2 cellular contexts compared by ENCODE assay signal in the genomic region with DNA sequence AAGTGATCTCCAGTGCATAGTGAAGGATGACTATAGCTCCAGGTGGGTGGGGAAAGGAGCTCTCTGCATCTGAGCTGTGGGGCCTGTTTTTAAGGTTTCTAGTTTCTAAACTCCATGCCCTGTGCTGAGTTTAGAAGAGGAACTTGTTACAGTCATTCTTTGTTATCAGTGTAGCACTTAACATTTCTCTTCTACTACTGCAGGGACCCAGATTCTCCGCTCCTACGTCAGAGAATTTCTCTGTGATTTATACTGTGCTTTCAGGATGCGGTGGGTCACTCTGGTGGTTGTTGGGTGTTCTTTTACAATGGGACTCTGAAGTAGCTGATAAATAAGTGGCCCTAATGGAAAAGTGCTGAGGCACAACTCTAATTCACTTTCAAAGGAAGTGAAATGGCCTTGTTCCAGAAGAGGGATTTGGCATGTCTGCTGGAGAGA.
A peak's percentile ranks its signal among the peaks of the same experiment; 100 is the strongest.
TF ChIP-seq lines count a peak whose summit lies in the region.

No MANE protein-coding gene starts in this region.

TF ChIP-seq in liver, 16 proteins besides CTCF, POLR2A, EP300 and RAD21:
- TF ChIP-seq GABPA (IDR thresholded peaks at IDR 0.05 in 1 of 2, conservative IDR thresholded peaks at IDR 0.05 in 1 of 2) = no peak
- peak; percentile 62 for TF ChIP-seq NR2F2 (IDR thresholded peaks at IDR 0.05)

TF ChIP-seq in HepG2, 621 proteins besides CTCF, POLR2A, EP300 and RAD21:
- no peak for TF ChIP-seq TBP (CRISPR knock-in tag; IDR thresholded peaks at IDR 0.05)
- TF ChIP-seq, protein P1, sequence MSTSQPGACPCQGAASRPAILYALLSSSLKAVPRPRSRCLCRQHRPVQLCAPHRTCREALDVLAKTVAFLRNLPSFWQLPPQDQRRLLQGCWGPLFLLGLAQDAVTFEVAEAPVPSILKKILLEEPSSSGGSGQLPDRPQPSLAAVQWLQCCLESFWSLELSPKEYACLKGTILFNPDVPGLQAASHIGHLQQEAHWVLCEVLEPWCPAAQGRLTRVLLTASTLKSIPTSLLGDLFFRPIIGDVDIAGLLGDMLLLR (CRISPR knock-in tag; IDR thresholded peaks at IDR 0.05) = no peak
- TF ChIP-seq ZBTB3 (CRISPR knock-in tag; IDR thresholded peaks at IDR 0.05; ENCODE audit: borderline replicate concordance, low read depth) = no peak
- no peak for TF ChIP-seq NFIC (IDR thresholded peaks at IDR 0.05; ENCODE audit: low read length)
